Comparison of ENCODE assay signal across 1 cellular context in genomic region chr10:22894714-22895113, GRCh38.
A peak's percentile ranks its signal among the peaks of the same experiment; 100 is the strongest.
TF ChIP-seq lines count a peak whose summit lies in the region.

No MANE protein-coding gene starts in this region.

TF ChIP-seq in K562, 482 proteins besides CTCF, POLR2A, EP300 and RAD21 (continued from another document and continues in another):
- TF ChIP-seq, protein P1, sequence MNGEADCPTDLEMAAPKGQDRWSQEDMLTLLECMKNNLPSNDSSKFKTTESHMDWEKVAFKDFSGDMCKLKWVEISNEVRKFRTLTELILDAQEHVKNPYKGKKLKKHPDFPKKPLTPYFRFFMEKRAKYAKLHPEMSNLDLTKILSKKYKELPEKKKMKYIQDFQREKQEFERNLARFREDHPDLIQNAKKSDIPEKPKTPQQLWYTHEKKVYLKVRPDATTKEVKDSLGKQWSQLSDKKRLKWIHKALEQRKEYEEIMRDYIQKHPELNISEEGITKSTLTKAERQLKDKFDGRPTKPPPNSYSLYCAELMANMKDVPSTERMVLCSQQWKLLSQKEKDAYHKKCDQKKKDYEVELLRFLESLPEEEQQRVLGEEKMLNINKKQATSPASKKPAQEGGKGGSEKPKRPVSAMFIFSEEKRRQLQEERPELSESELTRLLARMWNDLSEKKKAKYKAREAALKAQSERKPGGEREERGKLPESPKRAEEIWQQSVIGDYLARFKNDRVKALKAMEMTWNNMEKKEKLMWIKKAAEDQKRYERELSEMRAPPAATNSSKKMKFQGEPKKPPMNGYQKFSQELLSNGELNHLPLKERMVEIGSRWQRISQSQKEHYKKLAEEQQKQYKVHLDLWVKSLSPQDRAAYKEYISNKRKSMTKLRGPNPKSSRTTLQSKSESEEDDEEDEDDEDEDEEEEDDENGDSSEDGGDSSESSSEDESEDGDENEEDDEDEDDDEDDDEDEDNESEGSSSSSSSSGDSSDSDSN (IDR thresholded peaks at IDR 0.05; ENCODE audit: borderline replicate concordance in 1 of 2, low read depth in 2 of 2, low read length in 2 of 2), result no peak
- peak; percentile 87 for TF ChIP-seq TCF3 (CRISPR knock-in tag; IDR thresholded peaks at IDR 0.05)
- no peak for TF ChIP-seq ZHX1 (conservative IDR thresholded peaks at IDR 0.05; ENCODE audit: low read length)
- no peak for TF ChIP-seq SMARCA5 (IDR thresholded peaks at IDR 0.05)
- TF ChIP-seq ZNF224 (CRISPR knock-in tag; IDR thresholded peaks at IDR 0.05), result no peak
- peak; percentile 12; the same call in 1 of the 2 replicates for TF ChIP-seq CREM (IDR thresholded peaks at IDR 0.05; ENCODE audit: low read depth)
- no peak for TF ChIP-seq NUFIP1 (IDR thresholded peaks at IDR 0.05; ENCODE audit: partially characterized antibody)
- TF ChIP-seq GABPA (tag; conservative IDR thresholded peaks at IDR 0.05; ENCODE audit: low read depth), result no peak
- no peak for TF ChIP-seq BACH1 (tag; IDR thresholded peaks at IDR 0.05)
- no peak for TF ChIP-seq ZNF551 (CRISPR knock-in tag; IDR thresholded peaks at IDR 0.05)
- TF ChIP-seq NCOR1 (IDR thresholded peaks at IDR 0.05), result peak; percentile 63
- TF ChIP-seq HMGXB4 (CRISPR knock-in tag; IDR thresholded peaks at IDR 0.05), result no peak
- no peak for TF ChIP-seq SNIP1 (IDR thresholded peaks at IDR 0.05; ENCODE audit: low read depth)
- no peak for TF ChIP-seq BRD4 (IDR thresholded peaks at IDR 0.05)
- 0 out of 4 replicates have a peak, but pooled peaks of 1 of the 2 experiments have one; percentile 27 for TF ChIP-seq HDAC1 (IDR thresholded peaks at IDR 0.05)
- no peak for TF ChIP-seq THRAP3 (IDR thresholded peaks at IDR 0.05; ENCODE audit: borderline replicate concordance)
- 0 out of 2 replicates have a peak, but pooled peaks have one; percentile 14 for TF ChIP-seq ZNF12 (CRISPR knock-in tag; IDR thresholded peaks at IDR 0.05)
- no peak for TF ChIP-seq PHB2 (IDR thresholded peaks at IDR 0.05; ENCODE audit: low read depth)
- TF ChIP-seq MEIS2 (IDR thresholded peaks at IDR 0.05; ENCODE audit: partially characterized antibody), result peak; percentile 71
- no peak for TF ChIP-seq ZNF57 (CRISPR knock-in tag; IDR thresholded peaks at IDR 0.05)
- peak; percentile 24; the same call in 1 of the 2 replicates for TF ChIP-seq NFE2 (IDR thresholded peaks at IDR 0.05; ENCODE audit: low read depth)
- no peak for TF ChIP-seq RERE (CRISPR knock-in tag; IDR thresholded peaks at IDR 0.05; ENCODE audit: borderline replicate concordance)
- no peak for TF ChIP-seq ARHGAP35 (IDR thresholded peaks at IDR 0.05; ENCODE audit: partially characterized antibody)
- no peak for TF ChIP-seq ZNF79 (CRISPR knock-in tag; IDR thresholded peaks at IDR 0.05; ENCODE audit: low read depth)
- TF ChIP-seq ZNF217 (CRISPR knock-in tag; IDR thresholded peaks at IDR 0.05), result no peak
- TF ChIP-seq, protein P2, sequence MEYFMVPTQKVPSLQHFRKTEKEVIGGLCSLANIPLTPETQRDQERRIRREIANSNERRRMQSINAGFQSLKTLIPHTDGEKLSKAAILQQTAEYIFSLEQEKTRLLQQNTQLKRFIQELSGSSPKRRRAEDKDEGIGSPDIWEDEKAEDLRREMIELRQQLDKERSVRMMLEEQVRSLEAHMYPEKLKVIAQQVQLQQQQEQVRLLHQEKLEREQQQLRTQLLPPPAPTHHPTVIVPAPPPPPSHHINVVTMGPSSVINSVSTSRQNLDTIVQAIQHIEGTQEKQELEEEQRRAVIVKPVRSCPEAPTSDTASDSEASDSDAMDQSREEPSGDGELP (CRISPR knock-in tag; IDR thresholded peaks at IDR 0.05; ENCODE audit: borderline replicate concordance), result peak; percentile 96
- no peak for TF ChIP-seq LARP7 (IDR thresholded peaks at IDR 0.05)
- no peak for TF ChIP-seq PHB (CRISPR knock-in tag; IDR thresholded peaks at IDR 0.05)
- TF ChIP-seq CXXC5 (CRISPR knock-in tag; IDR thresholded peaks at IDR 0.05), result 0 out of 2 replicates have a peak, but pooled peaks have one; percentile 24
- TF ChIP-seq TCF7L2 (IDR thresholded peaks at IDR 0.05; ENCODE audit: low read depth, low read length), result no peak
- TF ChIP-seq HMBOX1 (IDR thresholded peaks at IDR 0.05), result no peak
- no peak for TF ChIP-seq IRF1 (CRISPR knock-in tag; IDR thresholded peaks at IDR 0.05; ENCODE audit: borderline replicate concordance)
- TF ChIP-seq ZNF609 (CRISPR knock-in tag; IDR thresholded peaks at IDR 0.05; ENCODE audit: borderline replicate concordance), result no peak
- no peak for TF ChIP-seq MTA1 (IDR thresholded peaks at IDR 0.05; ENCODE audit: borderline replicate concordance)
- no peak for TF ChIP-seq ZNF316 (IDR thresholded peaks at IDR 0.05)
- TF ChIP-seq ZC3H11A (IDR thresholded peaks at IDR 0.05; ENCODE audit: low read depth, low read length), result no peak
- TF ChIP-seq DACH1 (IDR thresholded peaks at IDR 0.05; ENCODE audit: partially characterized antibody), result peak; percentile 49
- TF ChIP-seq MXI1 (IDR thresholded peaks at IDR 0.05; ENCODE audit: low read depth, low read length), result no peak
- TF ChIP-seq HDAC2 (IDR thresholded peaks at IDR 0.05), result peak; percentile 28; the same call in 1 of the 2 replicates
- TF ChIP-seq, protein P3, sequence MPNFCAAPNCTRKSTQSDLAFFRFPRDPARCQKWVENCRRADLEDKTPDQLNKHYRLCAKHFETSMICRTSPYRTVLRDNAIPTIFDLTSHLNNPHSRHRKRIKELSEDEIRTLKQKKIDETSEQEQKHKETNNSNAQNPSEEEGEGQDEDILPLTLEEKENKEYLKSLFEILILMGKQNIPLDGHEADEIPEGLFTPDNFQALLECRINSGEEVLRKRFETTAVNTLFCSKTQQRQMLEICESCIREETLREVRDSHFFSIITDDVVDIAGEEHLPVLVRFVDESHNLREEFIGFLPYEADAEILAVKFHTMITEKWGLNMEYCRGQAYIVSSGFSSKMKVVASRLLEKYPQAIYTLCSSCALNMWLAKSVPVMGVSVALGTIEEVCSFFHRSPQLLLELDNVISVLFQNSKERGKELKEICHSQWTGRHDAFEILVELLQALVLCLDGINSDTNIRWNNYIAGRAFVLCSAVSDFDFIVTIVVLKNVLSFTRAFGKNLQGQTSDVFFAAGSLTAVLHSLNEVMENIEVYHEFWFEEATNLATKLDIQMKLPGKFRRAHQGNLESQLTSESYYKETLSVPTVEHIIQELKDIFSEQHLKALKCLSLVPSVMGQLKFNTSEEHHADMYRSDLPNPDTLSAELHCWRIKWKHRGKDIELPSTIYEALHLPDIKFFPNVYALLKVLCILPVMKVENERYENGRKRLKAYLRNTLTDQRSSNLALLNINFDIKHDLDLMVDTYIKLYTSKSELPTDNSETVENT (CRISPR knock-in tag; IDR thresholded peaks at IDR 0.05), result no peak
- no peak for TF ChIP-seq ZBED1 (IDR thresholded peaks at IDR 0.05)
